In the genomic region with DNA sequence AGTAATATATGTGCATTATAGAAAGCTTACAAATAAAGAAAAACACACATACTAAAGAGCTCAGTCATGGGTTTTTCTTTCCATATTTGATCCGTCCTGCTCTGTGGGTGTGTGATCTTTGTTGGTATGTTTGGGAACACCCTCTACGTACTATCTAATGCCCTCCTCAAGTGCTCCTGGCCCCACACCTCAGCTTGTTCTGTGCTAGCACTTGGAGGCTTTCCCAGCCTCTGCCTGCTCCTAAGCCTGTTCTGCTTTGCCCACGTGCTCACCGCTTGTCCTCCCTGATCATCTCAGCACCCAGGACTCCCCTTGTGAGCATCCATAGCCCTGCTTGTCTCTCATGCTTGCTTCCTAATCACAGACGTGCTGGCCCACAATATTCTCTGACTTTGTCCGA, we compare ENCODE assay signal across 20 cellular contexts.
DNase-seq lines count a peak whose midpoint lies in the region; ATAC-seq and TF ChIP-seq lines count a peak whose summit lies in the region.
"Had no signal": no experiment of that assay in that cellular context is flagged by ENCODE, and none has a peak within 500 bp of the region (broad histone marks: within the 10 kb centered on the region; RNA-seq: fewer than 3 reads in every experiment).

No MANE protein-coding gene starts in this region.

- DNase-seq in NCI-H1694 treated with DMSO at 0.1 percent for 48 hours (lab: John Stamatoyannopoulos, UW): peak; percentile 14
- DNase-seq in NCI-H1694 (lab: John Stamatoyannopoulos, UW): no peak
- peak; percentile 2 for DNase-seq in AG20443 (ENCODE audit: low spot score)
- peak; percentile 90 for DNase-seq in esophagus muscularis mucosa (ENCODE audit: extremely low spot score)
- no peak for DNase-seq in sciatic nerve (ENCODE audit: low spot score)
- DNase-seq in aorta: no peak
- no peak for DNase-seq in effector CD8-positive, alpha-beta T cell (lab: John Stamatoyannopoulos, UW)
- DNase-seq: CD8-positive, alpha-beta memory T cell; DMS 273 treated with DMSO at 0.1 percent for 48 hours; DMS79 treated with DMSO at 0.1 percent for 48 hours; IMR-90; KG1; NCI-H2081 treated with DMSO at 0.1 percent for 48 hours; NCI-H2171; NCI-H510A treated with DMSO at 0.1 percent for 48 hours; SJCRH30 had no signal

- no peak for TF ChIP-seq CTCF in esophagus muscularis mucosa (IDR thresholded peaks at IDR 0.05)

- H3K9me3 ChIP-seq in esophagus muscularis mucosa: peaks cover 0 to 8% (median 5%) of the 10 kb centered on the region in 4 donors
- no peaks in the 10 kb centered on the region for H3K9me3 ChIP-seq in aorta (ENCODE audit: control insufficient read depth, low read length)
- H3K9me3 ChIP-seq: BE2C, HAP-1, SJCRH30 had no signal

- TF ChIP-seq POLR2A in esophagus muscularis mucosa (IDR thresholded peaks at IDR 0.05; ENCODE audit: low read depth): no peak

- H3K36me3 ChIP-seq in esophagus muscularis mucosa: no peaks in the 10 kb centered on the region
- H3K36me3 ChIP-seq in aorta (ENCODE audit: control insufficient read depth in 1 of 2, insufficient read depth in 2 of 2, low read length in 1 of 2): no peaks in the 10 kb centered on the region
- H3K36me3 ChIP-seq: BE2C, HAP-1, SJCRH30 had no signal

- WGBS in esophagus muscularis mucosa: 65% methylated on average over 6 of the region's 6 CpGs
- 57 to 60% methylated on average over 6 of the region's 6 CpGs for WGBS in aorta, 2 donors

- H3K4me3 ChIP-seq in esophagus muscularis mucosa (no peak overlapping the region), aorta (ENCODE audit: low read length in 2 of 2) (no peak overlapping the region)
- H3K4me3 ChIP-seq: HAP-1, SJCRH30 had no signal

- intact Hi-C loops in esophagus muscularis mucosa (cut with DNase I) (no loop called here), sciatic nerve (cut with DNase I) (no loop called here), aorta (cut with DNase I) (no loop called here)

- TF ChIP-seq EP300 in esophagus muscularis mucosa (IDR thresholded peaks at IDR 0.05): no peak

- H3K4me1 ChIP-seq in esophagus muscularis mucosa (no peaks in the 10 kb centered on the region), aorta (ENCODE audit: control insufficient read depth in 1 of 2, insufficient read depth in 2 of 2, low read length in 2 of 2) (no peaks in the 10 kb centered on the region)
- H3K4me1 ChIP-seq: BE2C, HAP-1, SJCRH30 had no signal

- ATAC-seq in sciatic nerve: peak; percentile 83
- ATAC-seq in aorta (ENCODE audit: low FRiP score): no peak
- ATAC-seq: SK-N-SH treated with all-trans-retinoic acid at 6 μM for 48 hours had no signal

- H3K27ac ChIP-seq in esophagus muscularis mucosa (replicated peaks in 1 of 4) (no peak overlapping the region), aorta (ENCODE audit: low read depth in 1 of 2, low read length in 2 of 2) (no peak overlapping the region)
- H3K27ac ChIP-seq: 22Rv1, SJCRH30 had no signal

- H3K27me3 ChIP-seq in esophagus muscularis mucosa (peaks cover 0 to 28% (median 0%) of the 10 kb centered on the region in 4 donors), aorta (ENCODE audit: control insufficient read depth in 1 of 2, insufficient read depth in 2 of 2, low read length in 1 of 2) (no peaks in the 10 kb centered on the region)
- H3K27me3 ChIP-seq: BE2C, SJCRH30 had no signal

Comparison
In these comparisons a context has a peak if more than half of its experiments do, and no peak if none do; other contexts are left out.
1. DNase-seq: peak in NCI-H1694 treated with DMSO at 0.1 percent for 48 hours (single experiment), AG20443 (single experiment) and esophagus muscularis mucosa (single experiment); none in NCI-H1694 (single experiment), sciatic nerve (single experiment), aorta (0 of 2) and effector CD8-positive, alpha-beta T cell (single experiment).